Comparison of ENCODE assay signal across 1 cellular context in the genomic region with DNA sequence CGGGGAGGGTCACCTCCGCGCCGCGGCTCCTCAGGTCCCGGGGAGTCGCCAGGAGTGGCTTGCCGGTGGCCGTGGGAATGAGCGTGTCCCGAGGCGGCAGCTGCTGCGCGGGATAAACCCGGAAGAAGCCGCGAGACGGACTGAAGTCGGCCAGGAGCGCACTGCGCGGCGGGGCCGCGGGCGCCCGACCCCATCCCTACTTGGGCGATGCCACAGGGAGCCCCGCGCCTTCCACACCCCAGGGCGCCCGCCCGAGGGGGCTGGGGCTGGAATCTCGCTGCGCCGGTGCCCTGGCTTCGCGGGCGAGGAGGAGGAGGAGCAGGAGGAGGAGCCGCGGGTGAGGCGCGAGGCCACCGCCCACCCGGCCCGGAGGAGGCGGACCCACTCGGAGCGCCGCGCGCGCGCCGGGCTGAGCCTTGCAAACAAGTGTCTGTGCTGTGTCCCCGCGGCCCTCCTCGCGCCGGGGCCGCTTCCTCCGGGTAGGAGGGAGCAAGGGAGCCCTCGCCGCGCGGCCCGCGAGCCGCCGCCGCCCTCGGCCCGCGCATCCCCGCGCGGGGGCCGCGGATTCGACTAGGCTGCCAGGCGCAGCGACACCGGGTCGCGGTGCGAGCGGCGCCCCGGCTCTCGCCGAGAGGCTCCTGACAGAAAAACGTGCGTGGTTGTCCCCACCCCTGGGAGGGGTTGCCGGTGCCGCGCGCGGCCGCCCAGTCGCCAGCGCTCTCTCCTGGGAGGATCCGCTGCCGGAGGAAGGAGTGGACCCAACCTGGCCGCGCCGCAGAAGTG.
TF ChIP-seq lines count a peak whose summit lies in the region.

A gene (plus strand): TSS at position 412 of the 783 bp plus-strand sequence.

TF ChIP-seq in HepG2, 621 proteins besides CTCF, POLR2A, EP300 and RAD21 (continued from another document and continues in another):
- TF ChIP-seq, protein P1, sequence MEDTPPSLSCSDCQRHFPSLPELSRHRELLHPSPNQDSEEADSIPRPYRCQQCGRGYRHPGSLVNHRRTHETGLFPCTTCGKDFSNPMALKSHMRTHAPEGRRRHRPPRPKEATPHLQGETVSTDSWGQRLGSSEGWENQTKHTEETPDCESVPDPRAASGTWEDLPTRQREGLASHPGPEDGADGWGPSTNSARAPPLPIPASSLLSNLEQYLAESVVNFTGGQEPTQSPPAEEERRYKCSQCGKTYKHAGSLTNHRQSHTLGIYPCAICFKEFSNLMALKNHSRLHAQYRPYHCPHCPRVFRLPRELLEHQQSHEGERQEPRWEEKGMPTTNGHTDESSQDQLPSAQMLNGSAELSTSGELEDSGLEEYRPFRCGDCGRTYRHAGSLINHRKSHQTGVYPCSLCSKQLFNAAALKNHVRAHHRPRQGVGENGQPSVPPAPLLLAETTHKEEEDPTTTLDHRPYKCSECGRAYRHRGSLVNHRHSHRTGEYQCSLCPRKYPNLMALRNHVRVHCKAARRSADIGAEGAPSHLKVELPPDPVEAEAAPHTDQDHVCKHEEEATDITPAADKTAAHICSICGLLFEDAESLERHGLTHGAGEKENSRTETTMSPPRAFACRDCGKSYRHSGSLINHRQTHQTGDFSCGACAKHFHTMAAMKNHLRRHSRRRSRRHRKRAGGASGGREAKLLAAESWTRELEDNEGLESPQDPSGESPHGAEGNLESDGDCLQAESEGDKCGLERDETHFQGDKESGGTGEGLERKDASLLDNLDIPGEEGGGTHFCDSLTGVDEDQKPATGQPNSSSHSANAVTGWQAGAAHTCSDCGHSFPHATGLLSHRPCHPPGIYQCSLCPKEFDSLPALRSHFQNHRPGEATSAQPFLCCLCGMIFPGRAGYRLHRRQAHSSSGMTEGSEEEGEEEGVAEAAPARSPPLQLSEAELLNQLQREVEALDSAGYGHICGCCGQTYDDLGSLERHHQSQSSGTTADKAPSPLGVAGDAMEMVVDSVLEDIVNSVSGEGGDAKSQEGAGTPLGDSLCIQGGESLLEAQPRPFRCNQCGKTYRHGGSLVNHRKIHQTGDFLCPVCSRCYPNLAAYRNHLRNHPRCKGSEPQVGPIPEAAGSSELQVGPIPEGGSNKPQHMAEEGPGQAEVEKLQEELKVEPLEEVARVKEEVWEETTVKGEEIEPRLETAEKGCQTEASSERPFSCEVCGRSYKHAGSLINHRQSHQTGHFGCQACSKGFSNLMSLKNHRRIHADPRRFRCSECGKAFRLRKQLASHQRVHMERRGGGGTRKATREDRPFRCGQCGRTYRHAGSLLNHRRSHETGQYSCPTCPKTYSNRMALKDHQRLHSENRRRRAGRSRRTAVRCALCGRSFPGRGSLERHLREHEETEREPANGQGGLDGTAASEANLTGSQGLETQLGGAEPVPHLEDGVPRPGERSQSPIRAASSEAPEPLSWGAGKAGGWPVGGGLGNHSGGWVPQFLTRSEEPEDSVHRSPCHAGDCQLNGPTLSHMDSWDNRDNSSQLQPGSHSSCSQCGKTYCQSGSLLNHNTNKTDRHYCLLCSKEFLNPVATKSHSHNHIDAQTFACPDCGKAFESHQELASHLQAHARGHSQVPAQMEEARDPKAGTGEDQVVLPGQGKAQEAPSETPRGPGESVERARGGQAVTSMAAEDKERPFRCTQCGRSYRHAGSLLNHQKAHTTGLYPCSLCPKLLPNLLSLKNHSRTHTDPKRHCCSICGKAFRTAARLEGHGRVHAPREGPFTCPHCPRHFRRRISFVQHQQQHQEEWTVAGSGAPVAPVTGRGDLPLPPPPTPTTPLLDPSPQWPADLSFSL (CRISPR knock-in tag; IDR thresholded peaks at IDR 0.05), result no peak
- TF ChIP-seq SNAI1 (CRISPR knock-in tag; IDR thresholded peaks at IDR 0.05; ENCODE audit: borderline replicate concordance) (0 out of 2 replicates have a peak, but pooled peaks have one; percentile 43), RELA (CRISPR knock-in tag; IDR thresholded peaks at IDR 0.05) (no peak), ZNF772 (CRISPR knock-in tag; IDR thresholded peaks at IDR 0.05) (peak; percentile 71; the same call in 1 of the 2 replicates), NCOA1 (CRISPR knock-in tag; IDR thresholded peaks at IDR 0.05) (no peak), CC2D1A (CRISPR knock-in tag; IDR thresholded peaks at IDR 0.05) (0 out of 2 replicates have a peak, but pooled peaks have one; percentile 14), XRCC5 (optimal IDR thresholded peaks at IDR 0.05; ENCODE audit: low read length) (peak; percentile 27), PAWR (CRISPR knock-in tag; IDR thresholded peaks at IDR 0.05; ENCODE audit: borderline replicate concordance) (no peak), NCOR1 (IDR thresholded peaks at IDR 0.05; ENCODE audit: borderline replicate concordance, low read length) (no peak), NCOA5 (CRISPR knock-in tag; IDR thresholded peaks at IDR 0.05) (no peak), ZNF282 (IDR thresholded peaks at IDR 0.05; ENCODE audit: partially characterized antibody) (no peak), PRMT3 (CRISPR knock-in tag; IDR thresholded peaks at IDR 0.05; ENCODE audit: borderline replicate concordance, low read depth) (0 out of 2 replicates have a peak, but pooled peaks have one; percentile 11), CHD4 (IDR thresholded peaks at IDR 0.05; ENCODE audit: borderline replicate concordance, low read length) (no peak), ZNF737 (CRISPR knock-in tag; IDR thresholded peaks at IDR 0.05; ENCODE audit: borderline replicate concordance) (no peak)
- TF ChIP-seq, protein P2, sequence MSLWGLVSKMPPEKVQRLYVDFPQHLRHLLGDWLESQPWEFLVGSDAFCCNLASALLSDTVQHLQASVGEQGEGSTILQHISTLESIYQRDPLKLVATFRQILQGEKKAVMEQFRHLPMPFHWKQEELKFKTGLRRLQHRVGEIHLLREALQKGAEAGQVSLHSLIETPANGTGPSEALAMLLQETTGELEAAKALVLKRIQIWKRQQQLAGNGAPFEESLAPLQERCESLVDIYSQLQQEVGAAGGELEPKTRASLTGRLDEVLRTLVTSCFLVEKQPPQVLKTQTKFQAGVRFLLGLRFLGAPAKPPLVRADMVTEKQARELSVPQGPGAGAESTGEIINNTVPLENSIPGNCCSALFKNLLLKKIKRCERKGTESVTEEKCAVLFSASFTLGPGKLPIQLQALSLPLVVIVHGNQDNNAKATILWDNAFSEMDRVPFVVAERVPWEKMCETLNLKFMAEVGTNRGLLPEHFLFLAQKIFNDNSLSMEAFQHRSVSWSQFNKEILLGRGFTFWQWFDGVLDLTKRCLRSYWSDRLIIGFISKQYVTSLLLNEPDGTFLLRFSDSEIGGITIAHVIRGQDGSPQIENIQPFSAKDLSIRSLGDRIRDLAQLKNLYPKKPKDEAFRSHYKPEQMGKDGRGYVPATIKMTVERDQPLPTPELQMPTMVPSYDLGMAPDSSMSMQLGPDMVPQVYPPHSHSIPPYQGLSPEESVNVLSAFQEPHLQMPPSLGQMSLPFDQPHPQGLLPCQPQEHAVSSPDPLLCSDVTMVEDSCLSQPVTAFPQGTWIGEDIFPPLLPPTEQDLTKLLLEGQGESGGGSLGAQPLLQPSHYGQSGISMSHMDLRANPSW (CRISPR knock-in tag; IDR thresholded peaks at IDR 0.05; ENCODE audit: borderline replicate concordance), result no peak
- TF ChIP-seq, protein P3, sequence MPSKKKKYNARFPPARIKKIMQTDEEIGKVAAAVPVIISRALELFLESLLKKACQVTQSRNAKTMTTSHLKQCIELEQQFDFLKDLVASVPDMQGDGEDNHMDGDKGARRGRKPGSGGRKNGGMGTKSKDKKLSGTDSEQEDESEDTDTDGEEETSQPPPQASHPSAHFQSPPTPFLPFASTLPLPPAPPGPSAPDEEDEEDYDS (CRISPR knock-in tag; IDR thresholded peaks at IDR 0.05), result peak; percentile 52; the same call in 1 of the 2 replicates
- TF ChIP-seq, protein P4, sequence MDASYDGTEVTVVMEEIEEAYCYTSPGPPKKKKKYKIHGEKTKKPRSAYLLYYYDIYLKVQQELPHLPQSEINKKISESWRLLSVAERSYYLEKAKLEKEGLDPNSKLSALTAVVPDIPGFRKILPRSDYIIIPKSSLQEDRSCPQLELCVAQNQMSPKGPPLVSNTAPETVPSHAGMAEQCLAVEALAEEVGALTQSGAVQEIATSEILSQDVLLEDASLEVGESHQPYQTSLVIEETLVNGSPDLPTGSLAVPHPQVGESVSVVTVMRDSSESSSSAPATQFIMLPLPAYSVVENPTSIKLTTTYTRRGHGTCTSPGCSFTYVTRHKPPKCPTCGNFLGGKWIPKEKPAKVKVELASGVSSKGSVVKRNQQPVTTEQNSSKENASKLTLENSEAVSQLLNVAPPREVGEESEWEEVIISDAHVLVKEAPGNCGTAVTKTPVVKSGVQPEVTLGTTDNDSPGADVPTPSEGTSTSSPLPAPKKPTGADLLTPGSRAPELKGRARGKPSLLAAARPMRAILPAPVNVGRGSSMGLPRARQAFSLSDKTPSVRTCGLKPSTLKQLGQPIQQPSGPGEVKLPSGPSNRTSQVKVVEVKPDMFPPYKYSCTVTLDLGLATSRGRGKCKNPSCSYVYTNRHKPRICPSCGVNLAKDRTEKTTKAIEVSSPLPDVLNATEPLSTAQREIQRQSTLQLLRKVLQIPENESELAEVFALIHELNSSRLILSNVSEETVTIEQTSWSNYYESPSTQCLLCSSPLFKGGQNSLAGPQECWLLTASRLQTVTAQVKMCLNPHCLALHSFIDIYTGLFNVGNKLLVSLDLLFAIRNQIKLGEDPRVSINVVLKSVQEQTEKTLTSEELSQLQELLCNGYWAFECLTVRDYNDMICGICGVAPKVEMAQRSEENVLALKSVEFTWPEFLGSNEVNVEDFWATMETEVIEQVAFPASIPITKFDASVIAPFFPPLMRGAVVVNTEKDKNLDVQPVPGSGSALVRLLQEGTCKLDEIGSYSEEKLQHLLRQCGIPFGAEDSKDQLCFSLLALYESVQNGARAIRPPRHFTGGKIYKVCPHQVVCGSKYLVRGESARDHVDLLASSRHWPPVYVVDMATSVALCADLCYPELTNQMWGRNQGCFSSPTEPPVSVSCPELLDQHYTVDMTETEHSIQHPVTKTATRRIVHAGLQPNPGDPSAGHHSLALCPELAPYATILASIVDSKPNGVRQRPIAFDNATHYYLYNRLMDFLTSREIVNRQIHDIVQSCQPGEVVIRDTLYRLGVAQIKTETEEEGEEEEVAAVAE (CRISPR knock-in tag; IDR thresholded peaks at IDR 0.05; ENCODE audit: borderline replicate concordance), result no peak
- TF ChIP-seq, protein P5, sequence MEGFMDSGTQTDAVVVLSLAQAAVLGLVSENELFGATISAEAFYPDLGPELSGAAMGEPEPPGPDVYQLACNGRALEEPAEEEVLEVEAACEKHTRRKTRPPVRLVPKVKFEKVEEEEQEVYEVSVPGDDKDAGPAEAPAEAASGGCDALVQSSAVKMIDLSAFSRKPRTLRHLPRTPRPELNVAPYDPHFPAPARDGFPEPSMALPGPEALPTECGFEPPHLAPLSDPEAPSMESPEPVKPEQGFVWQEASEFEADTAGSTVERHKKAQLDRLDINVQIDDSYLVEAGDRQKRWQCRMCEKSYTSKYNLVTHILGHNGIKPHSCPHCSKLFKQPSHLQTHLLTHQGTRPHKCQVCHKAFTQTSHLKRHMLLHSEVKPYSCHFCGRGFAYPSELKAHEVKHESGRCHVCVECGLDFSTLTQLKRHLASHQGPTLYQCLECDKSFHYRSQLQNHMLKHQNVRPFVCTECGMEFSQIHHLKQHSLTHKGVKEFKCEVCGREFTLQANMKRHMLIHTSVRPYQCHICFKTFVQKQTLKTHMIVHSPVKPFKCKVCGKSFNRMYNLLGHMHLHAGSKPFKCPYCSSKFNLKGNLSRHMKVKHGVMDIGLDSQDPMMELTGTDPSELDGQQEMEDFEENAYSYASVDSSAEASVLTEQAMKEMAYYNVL (CRISPR knock-in tag; IDR thresholded peaks at IDR 0.05; ENCODE audit: borderline replicate concordance), result 0 out of 2 replicates have a peak, but pooled peaks have one; percentile 3
- TF ChIP-seq, protein P6, sequence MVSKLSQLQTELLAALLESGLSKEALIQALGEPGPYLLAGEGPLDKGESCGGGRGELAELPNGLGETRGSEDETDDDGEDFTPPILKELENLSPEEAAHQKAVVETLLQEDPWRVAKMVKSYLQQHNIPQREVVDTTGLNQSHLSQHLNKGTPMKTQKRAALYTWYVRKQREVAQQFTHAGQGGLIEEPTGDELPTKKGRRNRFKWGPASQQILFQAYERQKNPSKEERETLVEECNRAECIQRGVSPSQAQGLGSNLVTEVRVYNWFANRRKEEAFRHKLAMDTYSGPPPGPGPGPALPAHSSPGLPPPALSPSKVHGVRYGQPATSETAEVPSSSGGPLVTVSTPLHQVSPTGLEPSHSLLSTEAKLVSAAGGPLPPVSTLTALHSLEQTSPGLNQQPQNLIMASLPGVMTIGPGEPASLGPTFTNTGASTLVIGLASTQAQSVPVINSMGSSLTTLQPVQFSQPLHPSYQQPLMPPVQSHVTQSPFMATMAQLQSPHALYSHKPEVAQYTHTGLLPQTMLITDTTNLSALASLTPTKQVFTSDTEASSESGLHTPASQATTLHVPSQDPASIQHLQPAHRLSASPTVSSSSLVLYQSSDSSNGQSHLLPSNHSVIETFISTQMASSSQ (IDR thresholded peaks at IDR 0.05; ENCODE audit: low read depth), result no peak
- TF ChIP-seq, protein P6 (CRISPR knock-in tag; IDR thresholded peaks at IDR 0.05; ENCODE audit: borderline replicate concordance), result peak; percentile 46
- TF ChIP-seq, protein P7, sequence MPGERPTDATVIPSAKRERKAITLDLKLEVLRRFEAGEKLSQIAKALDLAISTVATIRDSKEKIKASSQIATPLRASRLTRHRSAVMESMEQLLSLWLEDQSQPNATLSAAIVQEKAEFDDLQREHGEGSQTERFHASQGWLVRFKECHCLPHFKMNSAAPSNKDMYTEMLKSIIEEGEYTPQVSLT (CRISPR knock-in tag; IDR thresholded peaks at IDR 0.05; ENCODE audit: borderline replicate concordance, low read depth), result no peak
- TF ChIP-seq, protein P8, sequence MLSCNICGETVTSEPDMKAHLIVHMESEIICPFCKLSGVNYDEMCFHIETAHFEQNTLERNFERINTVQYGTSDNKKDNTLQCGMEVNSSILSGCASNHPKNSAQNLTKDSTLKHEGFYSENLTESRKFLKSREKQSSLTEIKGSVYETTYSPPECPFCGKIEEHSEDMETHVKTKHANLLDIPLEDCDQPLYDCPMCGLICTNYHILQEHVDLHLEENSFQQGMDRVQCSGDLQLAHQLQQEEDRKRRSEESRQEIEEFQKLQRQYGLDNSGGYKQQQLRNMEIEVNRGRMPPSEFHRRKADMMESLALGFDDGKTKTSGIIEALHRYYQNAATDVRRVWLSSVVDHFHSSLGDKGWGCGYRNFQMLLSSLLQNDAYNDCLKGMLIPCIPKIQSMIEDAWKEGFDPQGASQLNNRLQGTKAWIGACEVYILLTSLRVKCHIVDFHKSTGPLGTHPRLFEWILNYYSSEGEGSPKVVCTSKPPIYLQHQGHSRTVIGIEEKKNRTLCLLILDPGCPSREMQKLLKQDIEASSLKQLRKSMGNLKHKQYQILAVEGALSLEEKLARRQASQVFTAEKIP (CRISPR knock-in tag; IDR thresholded peaks at IDR 0.05; ENCODE audit: borderline replicate concordance), result no peak
